8 cellular contexts compared by ENCODE assay signal in the genomic region with DNA sequence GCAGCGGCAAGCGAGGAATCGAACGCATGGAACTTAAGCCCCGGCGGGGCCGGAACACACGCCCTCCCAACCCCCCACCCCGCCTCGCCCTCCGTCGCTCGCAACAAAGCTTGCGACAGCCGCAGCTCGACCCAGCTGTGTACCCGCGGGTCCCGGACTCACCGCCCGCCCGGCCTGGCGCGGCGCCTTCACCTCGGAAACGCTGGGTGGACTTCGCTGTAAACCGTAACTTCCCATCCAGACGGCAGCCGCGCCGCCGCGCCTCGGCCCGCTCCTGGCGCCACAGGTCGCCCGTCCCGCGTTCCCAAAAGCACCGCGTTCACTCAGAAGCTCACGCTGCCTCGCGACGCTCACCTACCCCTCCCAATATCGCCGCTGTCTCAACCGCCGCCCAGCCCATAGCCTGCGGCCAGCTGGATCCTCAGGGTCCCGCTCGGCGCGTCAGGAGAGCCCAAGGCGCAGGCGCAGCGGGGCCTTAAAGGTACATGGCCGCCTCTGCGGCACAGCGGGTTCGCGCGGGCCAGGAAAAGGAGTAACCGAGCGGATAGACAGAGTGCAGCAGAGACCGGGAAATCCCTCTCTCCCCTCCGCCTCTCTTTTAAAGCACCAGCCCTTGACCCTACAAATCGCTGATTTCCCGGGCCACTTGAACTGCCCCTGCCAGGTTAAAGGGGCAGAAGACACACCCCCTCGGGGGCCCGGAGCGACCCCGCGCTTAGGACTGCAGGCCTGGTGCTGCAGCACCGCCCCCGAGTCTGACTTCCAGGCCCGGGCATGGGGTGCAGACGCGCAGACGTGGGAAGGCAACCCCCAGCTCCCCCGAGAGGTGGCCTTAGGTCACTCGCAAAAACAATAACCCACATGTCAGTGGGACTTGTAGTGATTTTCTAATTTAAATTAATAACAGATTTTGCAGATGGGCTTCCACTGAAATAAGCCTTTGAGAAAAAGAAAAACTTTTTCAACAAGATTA. TPM values are rescaled to one million over a fixed set of nuclear protein-coding genes. Genes with fewer than 3 reads are reported as not detected.
DNase-seq lines count a peak whose midpoint lies in the region; ATAC-seq, FAIRE-seq and TF ChIP-seq lines count a peak whose summit lies in the region.
"Not testable (repeated sequence)": the region's sequence is repeated elsewhere in the genome, so short reads cannot be mapped to it uniquely, and the experiment has no call there.

A gene with protein sequence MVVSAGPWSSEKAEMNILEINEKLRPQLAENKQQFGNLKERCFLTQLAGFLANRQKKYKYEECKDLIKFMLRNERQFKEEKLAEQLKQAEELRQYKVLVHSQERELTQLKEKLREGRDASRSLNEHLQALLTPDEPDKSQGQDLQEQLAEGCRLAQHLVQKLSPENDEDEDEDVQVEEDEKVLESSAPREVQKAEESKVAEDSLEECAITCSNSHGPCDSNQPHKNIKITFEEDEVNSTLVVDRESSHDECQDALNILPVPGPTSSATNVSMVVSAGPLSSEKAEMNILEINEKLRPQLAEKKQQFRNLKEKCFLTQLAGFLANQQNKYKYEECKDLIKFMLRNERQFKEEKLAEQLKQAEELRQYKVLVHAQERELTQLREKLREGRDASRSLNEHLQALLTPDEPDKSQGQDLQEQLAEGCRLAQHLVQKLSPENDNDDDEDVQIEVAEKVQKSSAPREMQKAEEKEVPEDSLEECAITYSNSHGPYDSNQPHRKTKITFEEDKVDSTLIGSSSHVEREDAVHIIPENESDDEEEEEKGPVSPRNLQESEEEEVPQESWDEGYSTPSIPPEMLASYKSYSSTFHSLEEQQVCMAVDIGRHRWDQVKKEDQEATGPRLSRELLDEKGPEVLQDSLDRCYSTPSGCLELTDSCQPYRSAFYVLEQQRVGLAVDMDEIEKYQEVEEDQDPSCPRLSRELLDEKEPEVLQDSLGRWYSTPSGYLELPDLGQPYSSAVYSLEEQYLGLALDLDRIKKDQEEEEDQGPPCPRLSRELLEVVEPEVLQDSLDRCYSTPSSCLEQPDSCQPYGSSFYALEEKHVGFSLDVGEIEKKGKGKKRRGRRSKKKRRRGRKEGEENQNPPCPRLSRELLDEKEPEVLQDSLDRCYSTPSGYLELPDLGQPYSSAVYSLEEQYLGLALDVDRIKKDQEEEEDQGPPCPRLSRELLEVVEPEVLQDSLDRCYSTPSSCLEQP (N-terminal part only) (minus strand): TSS at position 443 of the 973 bp plus-strand sequence. CDS start 21,412 bp downstream, outside the sequence.

- H3K9me3 ChIP-seq in gastroesophageal sphincter, neutrophil: not testable (repeated sequence)

- peak within 1 kb of the TSS; percentile 62 to 87 (median 80) for H3K27ac ChIP-seq in gastroesophageal sphincter
- not testable (repeated sequence) for H3K27ac ChIP-seq in neutrophil

- H3K36me3 Mint-ChIP-seq in activated naive CD4-positive, alpha-beta T cell treated with anti-CD3 and anti-CD28 coated beads, Interleukin-2, amount 50 U/mL, for 24 hours; stimulated activated naive CD8-positive, alpha-beta T cell treated with anti-CD3 and anti-CD28 coated beads, Interleukin-15, Interleukin-2, amounts not matched to agents 100 ng/mL and 50 ng/mL, for 24 hours (ENCODE audit: low read depth): not testable (repeated sequence)

- H3K4me3 ChIP-seq in Jurkat, Clone E6-1 (ENCODE audit: low read length), result peak within 1 kb of the TSS; percentile 30
- H3K4me3 ChIP-seq in gastroesophageal sphincter (peak within 1 kb of the TSS; percentile 57 to 93), neutrophil (ENCODE audit: low read depth in 1 of 2, low read length in 1 of 2) (peak within 1 kb of the TSS; percentile 37 to 45)

- not testable (repeated sequence) for H3K4me1 ChIP-seq in gastroesophageal sphincter; neutrophil (ENCODE audit: control insufficient read depth in 1 of 2, insufficient read depth in 1 of 2, low read depth in 1 of 2, low read length in 1 of 2)

- DNase-seq in EL, result peak; percentile 57
- DNase-seq in H54 (ENCODE audit: insufficient read length, low spot score); Jurkat, Clone E6-1 (ENCODE audit: low read depth, low spot score): not testable (repeated sequence)
- peak; percentile 4 to 8 for DNase-seq in SW 1271 (lab: John Stamatoyannopoulos, UW)

- H3K27ac Mint-ChIP-seq in activated naive CD4-positive, alpha-beta T cell treated with anti-CD3 and anti-CD28 coated beads, Interleukin-2, amount 50 U/mL, for 24 hours, result peak within 1 kb of the TSS; percentile 99
- H3K27ac Mint-ChIP-seq in stimulated activated naive CD8-positive, alpha-beta T cell treated with anti-CD3 and anti-CD28 coated beads, Interleukin-15, Interleukin-2, amounts not matched to agents 100 ng/mL and 50 ng/mL, for 24 hours, result peak within 1 kb of the TSS; percentile 94

- not testable (repeated sequence) for H3K27me3 ChIP-seq in gastroesophageal sphincter, neutrophil

- ATAC-seq in gastroesophageal sphincter, result peak; percentile 98

- not testable (repeated sequence) for H3K27me3 Mint-ChIP-seq in activated naive CD4-positive, alpha-beta T cell treated with anti-CD3 and anti-CD28 coated beads, Interleukin-2, amount 50 U/mL, for 24 hours; stimulated activated naive CD8-positive, alpha-beta T cell treated with anti-CD3 and anti-CD28 coated beads, Interleukin-15, Interleukin-2, amounts not matched to agents 100 ng/mL and 50 ng/mL, for 24 hours

- peak within 1 kb of the TSS; percentile 100 for H3K4me3 Mint-ChIP-seq in activated naive CD4-positive, alpha-beta T cell treated with anti-CD3 and anti-CD28 coated beads, Interleukin-2, amount 50 U/mL, for 24 hours
- peak within 1 kb of the TSS; percentile 95 for H3K4me3 Mint-ChIP-seq in stimulated activated naive CD8-positive, alpha-beta T cell treated with anti-CD3 and anti-CD28 coated beads, Interleukin-15, Interleukin-2, amounts not matched to agents 100 ng/mL and 50 ng/mL, for 24 hours

- not testable (repeated sequence) for H3K9me3 Mint-ChIP-seq in activated naive CD4-positive, alpha-beta T cell treated with anti-CD3 and anti-CD28 coated beads, Interleukin-2, amount 50 U/mL, for 24 hours; stimulated activated naive CD8-positive, alpha-beta T cell treated with anti-CD3 and anti-CD28 coated beads, Interleukin-15, Interleukin-2, amounts not matched to agents 100 ng/mL and 50 ng/mL, for 24 hours

- TF ChIP-seq EP300 in gastroesophageal sphincter (IDR thresholded peaks at IDR 0.05), result not testable (repeated sequence)

- no CpG with 5 or more reads among the region's 85 CpGs for whole genome bisulfite sequencing in gastroesophageal sphincter (ENCODE audit: low coverage in 1 of 2), 2 donors

- not testable (repeated sequence) for H3K4me1 Mint-ChIP-seq in activated naive CD4-positive, alpha-beta T cell treated with anti-CD3 and anti-CD28 coated beads, Interleukin-2, amount 50 U/mL, for 24 hours; stimulated activated naive CD8-positive, alpha-beta T cell treated with anti-CD3 and anti-CD28 coated beads, Interleukin-15, Interleukin-2, amounts not matched to agents 100 ng/mL and 50 ng/mL, for 24 hours (ENCODE audit: low read depth)

- TF ChIP-seq POLR2A in H54 (IDR thresholded peaks at IDR 0.05; ENCODE audit: low read depth, low read length) (peak; percentile 43; the same call in 1 of the 2 replicates), gastroesophageal sphincter (IDR thresholded peaks at IDR 0.05) (peak; percentile 28 to 63)

- not testable (repeated sequence) for H3K36me3 ChIP-seq in gastroesophageal sphincter, neutrophil

- TF ChIP-seq CTCF in gastroesophageal sphincter (IDR thresholded peaks at IDR 0.05), result peak in 1 of 4 experiments; percentile 23
- not testable (repeated sequence) for TF ChIP-seq CTCF in neutrophil (IDR thresholded peaks at IDR 0.05)

- FAIRE-seq in H54 (lab: Jason Lieb, UNC), result not testable (repeated sequence)

RNA-seq across cellular contexts. Expression of the gene that starts here (rescaled TPM):
- 19.0 TPM for polyA plus RNA-seq in Jurkat, Clone E6-1 (2012; ENCODE audit: insufficient read depth, insufficient read length)
- 10 to 100 TPM; 17.2 to 26.2 (median 18.6) TPM for total RNA-seq in gastroesophageal sphincter
